In genomic region chr1:17441265-17441992, GRCh38 we compare ENCODE assay signal across 11 cellular contexts. TPM values are rescaled to one million over a fixed set of nuclear protein-coding genes. Genes with fewer than 3 reads are reported as not detected.
DNase-seq lines count a peak whose midpoint lies in the region; ATAC-seq and TF ChIP-seq lines count a peak whose summit lies in the region.
"Had no signal": no experiment of that assay in that cellular context is flagged by ENCODE, and none has a peak within 500 bp of the region (broad histone marks: within the 10 kb centered on the region; RNA-seq: fewer than 3 reads in every experiment).

No MANE protein-coding gene starts in this region.

- H3K4me3 ChIP-seq in left lung (no peak overlapping the region), right cardiac atrium (ENCODE audit: low read length) (no peak overlapping the region), dorsolateral prefrontal cortex (no peak overlapping the region), neuronal stem cell (ENCODE audit: low read length in 2 of 2) (no peak overlapping the region)
- H3K4me3 ChIP-seq: body of pancreas had no signal

- no peak overlapping the region for H2BK12ac ChIP-seq in neuronal stem cell (ENCODE audit: low read length)

- CTCF ChIA-PET in activated CD4-positive, alpha-beta memory T cell treated with anti-CD3 and anti-CD28 coated beads, Interleukin-2, amount 10 ng/mL, durations not matched to agents 7 days and 5 days (lab: Charles Lee): interaction anchor here (1.0 to 1.5 kb wide), 2 partner anchors 8 to 11 kb away, joined by 3 to 4 read pairs; no protein-coding TSS in a partner anchor

- no peak overlapping the region for H2AFZ ChIP-seq in neuronal stem cell (ENCODE audit: low read length)

- no peak overlapping the region for H3K4ac ChIP-seq in neuronal stem cell (ENCODE audit: low read length)

- H3K18ac ChIP-seq in neuronal stem cell (ENCODE audit: low read length): no peak overlapping the region

- peaks cover 7% of the 10 kb centered on the region for H3K79me1 ChIP-seq in neuronal stem cell (ENCODE audit: low read depth, low read length)

- no peaks in the 10 kb centered on the region for H3K27me3 Mint-ChIP-seq in activated CD4-positive, alpha-beta memory T cell treated with anti-CD3 and anti-CD28 coated beads, Interleukin-2, amount 10 ng/mL, durations not matched to agents 7 days and 5 days

- no peak overlapping the region for H3K9ac ChIP-seq in neuronal stem cell (ENCODE audit: low read depth, low read length, poor library complexity)

- 56% methylated on average over 10 of the region's 10 CpGs for WGBS in right cardiac atrium
- no CpG with 5 or more reads among the region's 10 CpGs for WGBS in neuronal stem cell (ENCODE audit: extremely low coverage in 2 of 2, insufficient read length in 2 of 2, insufficient replicate concordance in 1 of 2), 2 donors

- no peak overlapping the region for H2BK120ac ChIP-seq in neuronal stem cell (ENCODE audit: low read depth, low read length)

- H3K27ac ChIP-seq in left lung: peak overlapping the region in 1 of 2 donors; percentile 66
- no peak overlapping the region for H3K27ac ChIP-seq in right cardiac atrium (ENCODE audit: low read length)
- no peak overlapping the region for H3K27ac ChIP-seq in dorsolateral prefrontal cortex
- no peak overlapping the region for H3K27ac ChIP-seq in neuronal stem cell (replicated peaks; ENCODE audit: low read length)
- H3K27ac ChIP-seq: body of pancreas, neutrophil had no signal

- peak overlapping the region; percentile 77 for H3K27ac Mint-ChIP-seq in activated CD4-positive, alpha-beta memory T cell treated with anti-CD3 and anti-CD28 coated beads, Interleukin-2, amount 10 ng/mL, durations not matched to agents 7 days and 5 days

- no peaks in the 10 kb centered on the region for H3K9me3 Mint-ChIP-seq in activated CD4-positive, alpha-beta memory T cell treated with anti-CD3 and anti-CD28 coated beads, Interleukin-2, amount 10 ng/mL, durations not matched to agents 7 days and 5 days

- no peak overlapping the region for H3K14ac ChIP-seq in neuronal stem cell (ENCODE audit: low read length)

- POLR2A ChIA-PET in activated CD4-positive, alpha-beta memory T cell treated with anti-CD3 and anti-CD28 coated beads, Interleukin-2, amount 10 ng/mL, durations not matched to agents 7 days and 5 days (lab: Charles Lee): no interaction called here

- no peak overlapping the region for H3K23ac ChIP-seq in neuronal stem cell (ENCODE audit: low read depth, low read length, poor library complexity)

- no peak overlapping the region for H2BK5ac ChIP-seq in neuronal stem cell (ENCODE audit: low read length)

- H3K27me3 ChIP-seq in left lung (no peaks in the 10 kb centered on the region), right cardiac atrium (ENCODE audit: control insufficient read depth, insufficient read depth) (no peaks in the 10 kb centered on the region), dorsolateral prefrontal cortex (no peaks in the 10 kb centered on the region), neuronal stem cell (ENCODE audit: control insufficient read depth in 3 of 3, insufficient read depth in 3 of 3, low read depth in 1 of 3, low read length in 3 of 3) (peaks cover 0 to 23% (median 6%) of the 10 kb centered on the region in 3 experiments)
- H3K27me3 ChIP-seq: body of pancreas, neutrophil had no signal

- H3K4me1 ChIP-seq in left lung: peaks cover 17 to 30% of the 10 kb centered on the region in 2 donors
- H3K4me1 ChIP-seq in right cardiac atrium (ENCODE audit: control insufficient read depth, insufficient read depth, low read length): no peaks in the 10 kb centered on the region
- H3K4me1 ChIP-seq in neuronal stem cell (ENCODE audit: control insufficient read depth in 2 of 2, insufficient read depth in 1 of 2, low read depth in 1 of 2, low read length in 2 of 2): peaks cover 13 to 15% of the 10 kb centered on the region in 2 donors

- H3K4me2 ChIP-seq in neuronal stem cell (ENCODE audit: insufficient read depth, low read length, poor library complexity, severe bottlenecking): no peak overlapping the region

- no peak overlapping the region for H4K91ac ChIP-seq in neuronal stem cell (ENCODE audit: low read depth, low read length, poor library complexity)

- H3K4me1 Mint-ChIP-seq in activated CD4-positive, alpha-beta memory T cell treated with anti-CD3 and anti-CD28 coated beads, Interleukin-2, amount 10 ng/mL, durations not matched to agents 7 days and 5 days: peaks cover 38% of the 10 kb centered on the region

- TF ChIP-seq CTCF in left lung (IDR thresholded peaks at IDR 0.05): no peak
- TF ChIP-seq CTCF in dorsolateral prefrontal cortex (IDR thresholded peaks at IDR 0.05 in 54 of 56, conservative IDR thresholded peaks at IDR 0.05 in 2 of 56; ENCODE audit: low read depth in 1 of 56, partially characterized antibody in 56 of 56): no peak

- peaks cover 21% of the 10 kb centered on the region for H3K36me3 Mint-ChIP-seq in activated CD4-positive, alpha-beta memory T cell treated with anti-CD3 and anti-CD28 coated beads, Interleukin-2, amount 10 ng/mL, durations not matched to agents 7 days and 5 days (ENCODE audit: low read depth)

- H2AK5ac ChIP-seq in neuronal stem cell (ENCODE audit: low read depth, low read length): no peak overlapping the region

- H4K8ac ChIP-seq in neuronal stem cell (ENCODE audit: low read depth, low read length): no peak overlapping the region

- H3K9me3 ChIP-seq in left lung (no peaks in the 10 kb centered on the region), right cardiac atrium (ENCODE audit: control insufficient read depth, low read length) (no peaks in the 10 kb centered on the region), neuronal stem cell (replicated peaks in 1 of 2; ENCODE audit: control insufficient read depth in 2 of 2, insufficient read depth in 1 of 2, low read depth in 1 of 2, low read length in 2 of 2) (no peaks in the 10 kb centered on the region)
- H3K9me3 ChIP-seq: body of pancreas, neutrophil had no signal

- ATAC-seq in left lung (peak; percentile 26), right cardiac atrium (no peak), GM18867 (IDR thresholded peaks at IDR 0.05; ENCODE audit: unreplicated experiment) (no peak)
- ATAC-seq: body of pancreas had no signal

- intact Hi-C loops in left lung (cut with DNase I): no loop called here
- intact Hi-C loops in right cardiac atrium (cut with DNase I): no loop called here
- intact Hi-C loops in dorsolateral prefrontal cortex (cut with DNase I): no loop called here

- H3K4me3 Mint-ChIP-seq in activated CD4-positive, alpha-beta memory T cell treated with anti-CD3 and anti-CD28 coated beads, Interleukin-2, amount 10 ng/mL, durations not matched to agents 7 days and 5 days: peak overlapping the region; percentile 96

- H2BK15ac ChIP-seq in neuronal stem cell (ENCODE audit: low read length): no peak overlapping the region

- no peaks in the 10 kb centered on the region for H3K36me3 ChIP-seq in left lung
- H3K36me3 ChIP-seq in neuronal stem cell (replicated peaks in 1 of 2; ENCODE audit: control insufficient read depth in 2 of 2, insufficient read depth in 2 of 2, low read length in 2 of 2): peaks cover 2 to 3% of the 10 kb centered on the region in 2 donors
- H3K36me3 ChIP-seq: neutrophil had no signal

- peak; percentile 36 for DNase-seq in COLO668 (lab: John Stamatoyannopoulos, UW; ENCODE audit: unreplicated experiment)
- DNase-seq in HT-29 (ENCODE audit: low spot score): peak; percentile 64
- DNase-seq in activated CD4-positive, alpha-beta memory T cell treated with anti-CD3 and anti-CD28 coated beads, Interleukin-2, amount 10 ng/mL, durations not matched to agents 7 days and 5 days: peak; percentile 25
- DNase-seq in left lung: peak in 1 of 2 donors; percentile 21
- DNase-seq in right cardiac atrium: no peak
- no peak for DNase-seq in dorsolateral prefrontal cortex
- DNase-seq in neuronal stem cell (ENCODE audit: low spot score): no peak
- DNase-seq: body of pancreas, NCI-H524 had no signal

RNA-seq across cellular contexts. Expression of gene RCC2, which starts 2.0 kb away (rescaled TPM):
- 107 and 120 TPM in 2 replicates for total RNA-seq in HT-29 (2014; rRNA removed; shearing (Covaris generic))
- 100 to 1,000 TPM; 111 to 114 TPM for total RNA-seq in activated CD4-positive, alpha-beta memory T cell treated with anti-CD3 and anti-CD28 coated beads, Interleukin-2, amount 10 ng/mL, durations not matched to agents 7 days and 5 days
- 10 to 100 TPM; 56.8 to 60.7 TPM for total RNA-seq in left lung
- total RNA-seq in right cardiac atrium: 10 to 100 TPM; 12.1 to 19.0 (median 14.9) TPM
- 7.8 TPM for polyA plus RNA-seq in right cardiac atrium
- total RNA-seq in dorsolateral prefrontal cortex: 10 to 100 TPM; 22.3 to 50.7 (median 35.3) TPM
- 122 TPM for polyA plus RNA-seq in neuronal stem cell (2013, experiment 1 of 2)
- polyA plus RNA-seq in neuronal stem cell (2013, experiment 2 of 2): 124 TPM

Comparison
In these comparisons a context has a peak if more than half of its experiments do, and no peak if none do; other contexts are left out.
1. DNase-seq: peak in COLO668 (single experiment), HT-29 (single experiment) and activated CD4-positive, alpha-beta memory T cell treated with anti-CD3 and anti-CD28 coated beads, Interleukin-2, amount 10 ng/mL, durations not matched to agents 7 days and 5 days (single experiment); none in right cardiac atrium (0 of 3), dorsolateral prefrontal cortex (0 of 10) and neuronal stem cell (single experiment).